Comparison of ENCODE assay signal across 1 cellular context in the genomic region with DNA sequence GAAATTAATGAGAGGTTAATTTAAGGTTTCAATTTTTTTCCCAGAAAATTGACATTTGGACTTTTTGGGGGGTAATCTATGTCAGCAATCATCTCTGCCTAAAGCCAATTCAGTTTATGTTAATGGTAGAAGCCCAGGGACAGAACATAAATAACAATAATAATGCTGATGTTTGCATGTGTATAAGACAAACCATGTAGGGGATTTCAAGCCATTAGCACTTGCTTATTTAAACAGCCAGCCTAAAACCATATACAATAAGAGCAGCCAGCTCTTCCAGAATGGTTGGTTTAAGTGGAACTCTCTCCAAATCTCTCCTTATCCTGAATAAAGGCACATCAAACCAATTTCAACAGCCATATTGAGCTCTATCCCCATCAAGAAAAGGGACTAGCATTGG.
TF ChIP-seq lines count a peak whose summit lies in the region.

No MANE protein-coding gene starts in this region.

TF ChIP-seq in HepG2, 621 proteins besides CTCF, POLR2A, EP300 and RAD21 (continued from another document):
- TF ChIP-seq, protein P1, sequence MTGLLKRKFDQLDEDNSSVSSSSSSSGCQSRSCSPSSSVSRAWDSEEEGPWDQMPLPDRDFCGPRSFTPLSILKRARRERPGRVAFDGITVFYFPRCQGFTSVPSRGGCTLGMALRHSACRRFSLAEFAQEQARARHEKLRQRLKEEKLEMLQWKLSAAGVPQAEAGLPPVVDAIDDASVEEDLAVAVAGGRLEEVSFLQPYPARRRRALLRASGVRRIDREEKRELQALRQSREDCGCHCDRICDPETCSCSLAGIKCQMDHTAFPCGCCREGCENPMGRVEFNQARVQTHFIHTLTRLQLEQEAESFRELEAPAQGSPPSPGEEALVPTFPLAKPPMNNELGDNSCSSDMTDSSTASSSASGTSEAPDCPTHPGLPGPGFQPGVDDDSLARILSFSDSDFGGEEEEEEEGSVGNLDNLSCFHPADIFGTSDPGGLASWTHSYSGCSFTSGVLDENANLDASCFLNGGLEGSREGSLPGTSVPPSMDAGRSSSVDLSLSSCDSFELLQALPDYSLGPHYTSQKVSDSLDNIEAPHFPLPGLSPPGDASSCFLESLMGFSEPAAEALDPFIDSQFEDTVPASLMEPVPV (CRISPR knock-in tag; IDR thresholded peaks at IDR 0.05) = no peak
- TF ChIP-seq POLR2AphosphoS5 (IDR thresholded peaks at IDR 0.05; ENCODE audit: low read depth, low read length) (no peak), ZNF652 (CRISPR knock-in tag; IDR thresholded peaks at IDR 0.05; ENCODE audit: borderline replicate concordance, low read depth) (no peak), XRCC5 (optimal IDR thresholded peaks at IDR 0.05; ENCODE audit: low read length) (no peak), ZNF816 (CRISPR knock-in tag; IDR thresholded peaks at IDR 0.05; ENCODE audit: borderline replicate concordance) (no peak), MAFG (CRISPR knock-in tag; IDR thresholded peaks at IDR 0.05) (no peak), ZNF468 (CRISPR knock-in tag; IDR thresholded peaks at IDR 0.05) (no peak)
- TF ChIP-seq, protein P2, sequence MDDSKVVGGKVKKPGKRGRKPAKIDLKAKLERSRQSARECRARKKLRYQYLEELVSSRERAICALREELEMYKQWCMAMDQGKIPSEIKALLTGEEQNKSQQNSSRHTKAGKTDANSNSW (CRISPR knock-in tag; IDR thresholded peaks at IDR 0.05; ENCODE audit: borderline replicate concordance) = no peak
- TF ChIP-seq, protein P3, sequence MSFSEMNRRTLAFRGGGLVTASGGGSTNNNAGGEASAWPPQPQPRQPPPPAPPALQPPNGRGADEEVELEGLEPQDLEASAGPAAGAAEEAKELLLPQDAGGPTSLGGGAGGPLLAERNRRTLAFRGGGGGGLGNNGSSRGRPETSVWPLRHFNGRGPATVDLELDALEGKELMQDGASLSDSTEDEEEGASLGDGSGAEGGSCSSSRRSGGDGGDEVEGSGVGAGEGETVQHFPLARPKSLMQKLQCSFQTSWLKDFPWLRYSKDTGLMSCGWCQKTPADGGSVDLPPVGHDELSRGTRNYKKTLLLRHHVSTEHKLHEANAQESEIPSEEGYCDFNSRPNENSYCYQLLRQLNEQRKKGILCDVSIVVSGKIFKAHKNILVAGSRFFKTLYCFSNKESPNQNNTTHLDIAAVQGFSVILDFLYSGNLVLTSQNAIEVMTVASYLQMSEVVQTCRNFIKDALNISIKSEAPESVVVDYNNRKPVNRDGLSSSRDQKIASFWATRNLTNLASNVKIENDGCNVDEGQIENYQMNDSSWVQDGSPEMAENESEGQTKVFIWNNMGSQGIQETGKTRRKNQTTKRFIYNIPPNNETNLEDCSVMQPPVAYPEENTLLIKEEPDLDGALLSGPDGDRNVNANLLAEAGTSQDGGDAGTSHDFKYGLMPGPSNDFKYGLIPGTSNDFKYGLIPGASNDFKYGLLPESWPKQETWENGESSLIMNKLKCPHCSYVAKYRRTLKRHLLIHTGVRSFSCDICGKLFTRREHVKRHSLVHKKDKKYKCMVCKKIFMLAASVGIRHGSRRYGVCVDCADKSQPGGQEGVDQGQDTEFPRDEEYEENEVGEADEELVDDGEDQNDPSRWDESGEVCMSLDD (CRISPR knock-in tag; IDR thresholded peaks at IDR 0.05; ENCODE audit: borderline replicate concordance) = no peak
- TF ChIP-seq, protein P4, sequence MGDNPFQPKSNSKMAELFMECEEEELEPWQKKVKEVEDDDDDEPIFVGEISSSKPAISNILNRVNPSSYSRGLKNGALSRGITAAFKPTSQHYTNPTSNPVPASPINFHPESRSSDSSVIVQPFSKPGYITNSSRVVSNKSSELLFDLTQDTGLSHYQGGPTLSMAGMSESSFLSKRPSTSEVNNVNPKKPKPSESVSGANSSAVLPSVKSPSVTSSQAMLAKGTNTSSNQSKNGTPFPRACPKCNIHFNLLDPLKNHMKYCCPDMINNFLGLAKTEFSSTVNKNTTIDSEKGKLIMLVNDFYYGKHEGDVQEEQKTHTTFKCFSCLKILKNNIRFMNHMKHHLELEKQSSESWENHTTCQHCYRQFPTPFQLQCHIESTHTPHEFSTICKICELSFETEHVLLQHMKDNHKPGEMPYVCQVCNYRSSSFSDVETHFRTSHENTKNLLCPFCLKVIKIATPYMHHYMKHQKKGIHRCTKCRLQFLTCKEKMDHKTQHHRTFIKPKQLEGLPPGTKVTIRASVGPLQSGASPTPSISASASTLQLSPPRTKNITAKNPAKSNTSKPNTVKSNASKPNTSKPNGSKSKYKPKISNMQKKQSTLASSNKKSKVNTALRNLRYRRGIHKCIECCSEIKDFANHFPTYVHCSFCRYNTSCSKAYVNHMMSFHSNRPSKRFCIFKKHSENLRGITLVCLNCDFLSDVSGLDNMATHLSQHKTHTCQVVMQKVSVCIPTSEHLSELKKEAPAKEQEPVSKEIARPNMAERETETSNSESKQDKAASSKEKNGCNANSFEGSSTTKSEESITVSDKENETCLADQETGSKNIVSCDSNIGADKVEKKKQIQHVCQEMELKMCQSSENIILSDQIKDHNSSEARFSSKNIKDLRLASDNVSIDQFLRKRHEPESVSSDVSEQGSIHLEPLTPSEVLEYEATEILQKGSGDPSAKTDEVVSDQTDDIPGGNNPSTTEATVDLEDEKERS (CRISPR knock-in tag; IDR thresholded peaks at IDR 0.05) = no peak
